18 cellular contexts compared by ENCODE assay signal in the genomic region with DNA sequence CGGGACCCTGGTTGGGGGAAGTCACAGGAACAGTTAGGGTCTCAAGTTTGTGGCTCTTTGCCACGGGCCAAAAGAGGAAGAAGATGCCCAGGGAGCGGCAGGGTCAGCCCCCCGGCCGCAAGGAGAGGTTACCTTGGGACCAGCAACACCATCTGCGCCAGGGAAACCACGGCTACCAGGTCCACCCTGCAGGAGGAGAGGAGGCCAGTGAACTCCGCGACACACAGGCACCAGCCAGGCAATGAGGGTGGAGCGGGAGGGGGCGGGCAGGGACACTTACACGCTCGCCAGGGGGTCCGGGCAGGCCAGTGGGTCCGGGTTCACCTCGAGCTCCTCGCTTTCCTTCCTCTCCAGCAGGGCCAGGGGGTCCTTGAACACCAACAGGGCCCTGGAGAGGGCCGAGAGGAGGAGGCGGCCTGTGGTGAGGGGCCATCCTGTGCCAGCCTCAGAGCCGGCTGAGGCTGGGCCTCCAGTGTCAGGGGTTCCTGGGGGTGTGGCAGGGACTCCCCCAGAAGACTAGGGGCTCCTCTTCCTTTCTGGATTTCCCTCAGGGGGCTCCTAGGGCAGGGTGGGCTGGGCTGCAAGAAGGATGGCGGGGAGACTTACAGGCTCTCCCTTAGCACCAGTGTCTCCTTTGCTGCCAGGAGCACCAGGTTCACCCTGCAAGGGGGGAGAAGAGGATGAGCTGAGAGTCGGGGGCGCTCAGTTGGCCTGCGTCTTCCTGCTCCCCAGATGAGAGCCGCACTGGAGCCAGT. TPM values are rescaled to one million over a fixed set of nuclear protein-coding genes. Genes with fewer than 3 reads are reported as not detected.
DNase-seq lines count a peak whose midpoint lies in the region; ATAC-seq and TF ChIP-seq lines count a peak whose summit lies in the region.
"Had no signal": no experiment of that assay in that cellular context is flagged by ENCODE, and none has a peak within 500 bp of the region (broad histone marks: within the 10 kb centered on the region; RNA-seq: fewer than 3 reads in every experiment).

No MANE protein-coding gene starts in this region.

- no peak for ATAC-seq in Right ventricle myocardium inferior
- no peak for ATAC-seq in heart right ventricle
- ATAC-seq in HG02678 (IDR thresholded peaks at IDR 0.05; ENCODE audit: unreplicated experiment), result no peak
- no peak for ATAC-seq in psoas muscle
- ATAC-seq: HCT116, T-cell had no signal

- DNase-seq in Right ventricle myocardium inferior (ENCODE audit: missing footprints) (peak; percentile 63), heart right ventricle (no peak), fibroblast of gingiva (ENCODE audit: low read depth) (peak; percentile 20), ovary (peak in 1 of 5 donors; percentile 33), vagina (ENCODE audit: extremely low spot score in 2 of 2) (no peak), GM19240 (ENCODE audit: insufficient read length, low spot score) (no peak), psoas muscle (no peak)
- DNase-seq: activated naive CD4-positive, alpha-beta T cell treated with Interleukin-2 at 50 U/mL for 16 hours; Caco-2; NCI-H1694; NCI-H446; T-cell; thyroid gland had no signal

- H3K4me3 ChIP-seq in heart right ventricle, result no peak overlapping the region
- H3K4me3 ChIP-seq in ovary, result no peak overlapping the region
- peak overlapping the region in 1 of 2 donors; percentile 79 for H3K4me3 ChIP-seq in vagina
- H3K4me3 ChIP-seq in psoas muscle, result no peak overlapping the region
- H3K4me3 ChIP-seq: thyroid gland had no signal

- intact Hi-C loops in Right ventricle myocardium inferior (cut with DNase I), result no loop called here
- intact Hi-C loops in heart right ventricle (cut with DNase I), result no loop called here
- intact Hi-C loops in ovary (cut with DNase I), result no loop called here
- intact Hi-C loops in vagina (cut with DNase I), result no loop called here
- intact Hi-C loops in psoas muscle (cut with DNase I), result no loop called here

- TF ChIP-seq POLR2A in ovary (IDR thresholded peaks at IDR 0.05), result no peak
- no peak for TF ChIP-seq POLR2A in vagina (IDR thresholded peaks at IDR 0.05)

- H3K27me3 ChIP-seq in heart right ventricle (peaks cover 0 to 8% (median 0%) of the 10 kb centered on the region in 7 donors), ovary (no peaks in the 10 kb centered on the region), vagina (no peaks in the 10 kb centered on the region), psoas muscle (ENCODE audit: insufficient read depth in 3 of 3, low read length in 2 of 3) (peaks cover 0 to 5% (median 0%) of the 10 kb centered on the region in 3 donors)
- H3K27me3 ChIP-seq: thyroid gland had no signal

- H3K36me3 ChIP-seq in heart right ventricle (peaks cover 0 to 93% (median 47%) of the 10 kb centered on the region in 9 donors), ovary (no peaks in the 10 kb centered on the region), vagina (peaks cover 4 to 88% of the 10 kb centered on the region in 2 donors), psoas muscle (ENCODE audit: insufficient read depth in 1 of 2, low read depth in 1 of 2) (peaks cover 0 to 6% of the 10 kb centered on the region in 2 donors)
- H3K36me3 ChIP-seq: neutrophil had no signal

- TF ChIP-seq CTCF in heart right ventricle (IDR thresholded peaks at IDR 0.05) (no peak), ovary (IDR thresholded peaks at IDR 0.05) (no peak), vagina (IDR thresholded peaks at IDR 0.05) (no peak), psoas muscle (IDR thresholded peaks at IDR 0.05) (no peak)

- H3K9me3 ChIP-seq in heart right ventricle (no peaks in the 10 kb centered on the region), ovary (no peaks in the 10 kb centered on the region), vagina (no peaks in the 10 kb centered on the region), psoas muscle (no peaks in the 10 kb centered on the region)
- H3K9me3 ChIP-seq: Caco-2, neutrophil, thyroid gland had no signal

- WGBS in heart right ventricle, 2 donors, result 78 to 79% methylated on average over 25 of the region's 25 CpGs
- 23 to 33% (median 32%) methylated on average over 18 to 25 of the region's 25 CpGs for WGBS in ovary, 3 donors
- WGBS in psoas muscle, 3 donors, result 79 to 90% (median 87%) methylated on average over 22 to 25 of the region's 25 CpGs

- peak overlapping the region in 1 of 10 donors; percentile 26 for H3K27ac ChIP-seq in heart right ventricle
- H3K27ac ChIP-seq in ovary, result peak overlapping the region; percentile 66 to 76
- H3K27ac ChIP-seq in vagina, result peak overlapping the region; percentile 97
- no peak overlapping the region for H3K27ac ChIP-seq in psoas muscle
- H3K27ac ChIP-seq: neutrophil, thyroid gland had no signal

- TF ChIP-seq EP300 in ovary (IDR thresholded peaks at IDR 0.05), result no peak

- H3K4me1 ChIP-seq in heart right ventricle (peaks cover under 1 to 28% (median 18%) of the 10 kb centered on the region in 9 donors), ovary (ENCODE audit: insufficient read depth) (peaks cover 5% of the 10 kb centered on the region), vagina (peaks cover 99% of the 10 kb centered on the region), psoas muscle (no peaks in the 10 kb centered on the region)

RNA-seq across cellular contexts. Expression of gene COL1A1, which starts 6.8 kb away (rescaled TPM):
- total RNA-seq in Right ventricle myocardium inferior, result 28.2 TPM
- 100 to 1,000 TPM in 1 of 10 donors, 10 to 100 TPM in 9; 31.7 to 455 (median 45.9) TPM for total RNA-seq in heart right ventricle
- polyA plus RNA-seq in heart right ventricle, result 10 to 100 TPM; 30.2 to 81.5 TPM
- total RNA-seq in ovary, result 1,000 to 10,000 TPM in 1 of 7 donors, 100 to 1,000 TPM in 5, 10 to 100 TPM in 1; 71.2 to 1,087 (median 550) TPM
- 100 to 1,000 TPM; 260 to 321 TPM for polyA plus RNA-seq in ovary
- 171 TPM for total RNA-seq in vagina
- 10 to 100 TPM; 10.2 to 46.6 (median 18.7) TPM for total RNA-seq in psoas muscle
- 1 to 10 TPM; 2.3 to 5.4 (median 3.3) TPM for polyA plus RNA-seq in psoas muscle

RNA-seq across cellular contexts. Expression of gene SGCA, which starts 28.8 kb away (rescaled TPM):
- total RNA-seq in Right ventricle myocardium inferior (151 TPM), heart right ventricle (100 to 1,000 TPM; 136 to 204 (median 158) TPM), ovary (1 to 10 TPM in 5 of 7 donors, under 1 TPM in 2; 0.48 to 3.4 (median 1.2) TPM), vagina (2.2 TPM), psoas muscle (100 to 1,000 TPM; 245 to 291 (median 266) TPM)
- polyA plus RNA-seq in heart right ventricle (100 to 1,000 TPM; 137 to 314 TPM), ovary (1 to 10 TPM; 2.2 to 3.4 TPM), psoas muscle (100 to 1,000 TPM; 120 to 254 (median 151) TPM)
- total RNA-seq: Caco-2, kidney epithelial cell, mononuclear cell had no signal

RNA-seq across cellular contexts. Expression of gene PPP1R9B, which starts 44.1 kb away (rescaled TPM):
- total RNA-seq in Right ventricle myocardium inferior (38.4 TPM), heart right ventricle (10 to 100 TPM; 17.3 to 45.4 (median 26.9) TPM), ovary (100 to 1,000 TPM in 1 of 7 donors, 10 to 100 TPM in 6; 14.8 to 109 (median 75.4) TPM), vagina (37.6 TPM), psoas muscle (10 to 100 TPM; 15.1 to 26.5 (median 18.4) TPM)
- polyA plus RNA-seq in heart right ventricle (10 to 100 TPM; 22.4 to 42.7 TPM), ovary (10 to 100 TPM; 17.8 to 33.0 TPM), psoas muscle (10 to 100 TPM in 2 of 3 donors, 1 to 10 TPM in 1; 7.0 to 11.3 (median 11.0) TPM)

Comparison
In these comparisons a context has a peak if more than half of its experiments do, and no peak if none do; other contexts are left out.
1. DNase-seq: peak in Right ventricle myocardium inferior (single experiment) and fibroblast of gingiva (single experiment); none in heart right ventricle (0 of 2), vagina (0 of 2), GM19240 (single experiment) and psoas muscle (0 of 2).
2. RNA of gene SGCA, which starts 28.8 kb away (total RNA-seq): 245 to 291 TPM in psoas muscle, 136 to 204 TPM in heart right ventricle and 151 TPM in Right ventricle myocardium inferior (single experiment); 2.2 TPM in vagina (single experiment) and 0.48 to 3.4 TPM in ovary; every median in the first group is over 10 times any median in the second.